Comparison of ENCODE assay signal across 8 cellular contexts in genomic region chr2:215931256-215931903, GRCh38.
DNase-seq lines count a peak whose midpoint lies in the region; ATAC-seq and TF ChIP-seq lines count a peak whose summit lies in the region.

No MANE protein-coding gene starts in this region.

- H3K9me3 ChIP-seq in T-helper 17 cell (ENCODE audit: control insufficient read depth, low read length, poor library complexity, severe bottlenecking), result no peaks in the 10 kb centered on the region
- no peaks in the 10 kb centered on the region for H3K9me3 ChIP-seq in body of pancreas

- WGBS in body of pancreas, 2 donors, result 3% methylated on average over 8 of the region's 8 CpGs

- peak; percentile 73 to 86 (median 80) for TF ChIP-seq CTCF in body of pancreas (IDR thresholded peaks at IDR 0.05)

- H3K4me1 ChIP-seq in body of pancreas, result no peaks in the 10 kb centered on the region

- H3K4me3 ChIP-seq in body of pancreas, result no peak overlapping the region

- no peaks in the 10 kb centered on the region for H3K36me3 Mint-ChIP-seq in T-helper 17 cell (ENCODE audit: low read depth)

- H3K27ac ChIP-seq in body of pancreas, result no peak overlapping the region

- intact Hi-C loops in Right ventricle myocardium inferior (cut with DNase I), result no loop called here
- intact Hi-C loops in cardiac septum (cut with DNase I), result no loop called here
- intact Hi-C loops in body of pancreas (cut with DNase I), result no loop called here

- no peak for DNase-seq in Right ventricle myocardium inferior (ENCODE audit: missing footprints)
- DNase-seq in cardiac septum (ENCODE audit: low spot score), result no peak
- DNase-seq in NCI-H146 treated with DMSO at 0.1 percent for 48 hours (lab: John Stamatoyannopoulos, UW; ENCODE audit: unreplicated experiment), result peak; percentile 26
- DNase-seq in T-helper 17 cell, result peak in 2 of 3 donors; percentile 10 to 29
- DNase-seq in body of pancreas, result peak; percentile 53 to 63 (median 60)
- peak; percentile 75 for DNase-seq in iPS-NIHi11 (ENCODE audit: low spot score)
- peak; percentile 36 for DNase-seq in stimulated activated CD4-positive, alpha-beta T cell treated with anti-CD3 and anti-CD28 coated beads, Interleukin-12 subunit alpha, Interleukin-12 subunit beta, amount 100 ng/mL, for 4 hours

- no peak overlapping the region for H3K27ac Mint-ChIP-seq in T-helper 17 cell

- ATAC-seq in Right ventricle myocardium inferior, result peak; percentile 65
- ATAC-seq in HG02759 (IDR thresholded peaks at IDR 0.05; ENCODE audit: unreplicated experiment), result peak; percentile 92
- peak; percentile 63 for ATAC-seq in T-helper 17 cell
- ATAC-seq in body of pancreas, result peak; percentile 75

- H3K4me1 Mint-ChIP-seq in T-helper 17 cell, result peaks cover 11% of the 10 kb centered on the region

- peaks cover 37% of the 10 kb centered on the region for H3K27me3 Mint-ChIP-seq in T-helper 17 cell

- H3K4me3 Mint-ChIP-seq in T-helper 17 cell, result no peak overlapping the region

- no peak for TF ChIP-seq POLR2A in body of pancreas (IDR thresholded peaks at IDR 0.05)

- H3K36me3 ChIP-seq in body of pancreas (replicated peaks in 1 of 2; ENCODE audit: insufficient read depth in 1 of 2, low read depth in 2 of 2), result no peaks in the 10 kb centered on the region

- no peaks in the 10 kb centered on the region for H3K27me3 ChIP-seq in body of pancreas

Comparison
In these comparisons a context has a peak if more than half of its experiments do, and no peak if none do; other contexts are left out.
1. DNase-seq: peak in NCI-H146 treated with DMSO at 0.1 percent for 48 hours (single experiment), T-helper 17 cell (2 of 3), body of pancreas (4 of 4), iPS-NIHi11 (single experiment) and stimulated activated CD4-positive, alpha-beta T cell treated with anti-CD3 and anti-CD28 coated beads, Interleukin-12 subunit alpha, Interleukin-12 subunit beta, amount 100 ng/mL, for 4 hours (single experiment); none in Right ventricle myocardium inferior (single experiment) and cardiac septum (single experiment).
2. Peak in every context shown above with its lines, with median percentiles within 50 percentile points of each other: ATAC-seq.